15 cellular contexts compared by ENCODE assay signal in the genomic region with DNA sequence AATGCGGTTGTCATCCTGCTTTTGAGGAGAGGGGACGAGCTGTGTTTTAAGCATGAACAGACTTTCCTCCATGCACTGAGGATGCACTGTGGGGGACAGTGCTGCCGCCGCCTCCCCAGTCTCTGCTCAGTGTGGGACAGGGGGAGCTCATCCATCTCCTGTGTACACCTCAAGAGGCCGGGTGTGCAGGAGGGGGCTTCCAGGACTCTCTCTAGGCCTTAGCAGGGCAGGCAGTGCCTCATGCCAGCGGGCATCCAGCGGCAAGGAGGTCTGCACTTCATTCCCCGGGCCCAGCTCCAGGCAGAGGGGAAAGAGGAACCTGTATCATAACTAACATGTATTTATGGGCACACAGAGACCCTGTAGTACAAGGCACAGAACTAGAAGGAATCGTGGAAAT.
"Had no signal": no experiment of that assay in that cellular context is flagged by ENCODE, and none has a peak within 500 bp of the region (broad histone marks: within the 10 kb centered on the region; RNA-seq: fewer than 3 reads in every experiment).

No MANE protein-coding gene starts in this region.

- FAIRE-seq: kidney had no signal

- ATAC-seq: activated T-cell treated with anti-CD3 and anti-CD28 coated beads, Interleukin-2, amount 50 U/mL, for 72 hours; gastrocnemius medialis; naive thymus-derived CD4-positive, alpha-beta T cell had no signal

- H3K36me3 ChIP-seq: gastrocnemius medialis, tibial nerve, WERI-Rb-1 had no signal

- H3K27ac Mint-ChIP-seq: activated naive CD4-positive, alpha-beta T cell treated with anti-CD3 and anti-CD28 coated beads, Interleukin-2, amount 50 U/mL, for 24 hours; activated T-cell treated with anti-CD3 and anti-CD28 coated beads, Interleukin-2, amount 50 U/mL, for 72 hours; endodermal cell; naive thymus-derived CD4-positive, alpha-beta T cell had no signal

- H3K4me3 ChIP-seq: gastrocnemius medialis, lung, tibial nerve had no signal

- H3K4me3 Mint-ChIP-seq: activated naive CD4-positive, alpha-beta T cell treated with anti-CD3 and anti-CD28 coated beads, Interleukin-2, amount 50 U/mL, for 24 hours; activated T-cell treated with anti-CD3 and anti-CD28 coated beads, Interleukin-2, amount 50 U/mL, for 72 hours; endodermal cell; naive thymus-derived CD4-positive, alpha-beta T cell had no signal

- DNase-seq: activated CD4-positive, alpha-beta T cell treated with anti-CD3 and anti-CD28 coated beads for 1 hour; activated CD4-positive, alpha-beta T cell treated with anti-CD3 and anti-CD28 coated beads, Interleukin-2, amount 50 U/mL, for 4 hours; activated effector memory CD4-positive, alpha-beta T cell treated with anti-CD3 and anti-CD28 coated beads, Interleukin-2, amount 50 U/mL, for 16 hours; activated T-cell treated with anti-CD3 and anti-CD28 coated beads, Interleukin-2, amount 50 U/mL, for 72 hours; endodermal cell; gastrocnemius medialis; kidney; naive thymus-derived CD4-positive, alpha-beta T cell; stimulated activated CD4-positive, alpha-beta T cell treated with anti-CD3 and anti-CD28 coated beads, Interleukin-2, amount 100 ng/mL, for 24 hours; stimulated activated naive CD4-positive, alpha-beta T cell treated with Interleukin-2 at 50 U/mL for 16 hours; WERI-Rb-1 had no signal

- H3K4me1 Mint-ChIP-seq: activated naive CD4-positive, alpha-beta T cell treated with anti-CD3 and anti-CD28 coated beads, Interleukin-2, amount 50 U/mL, for 24 hours had no signal

- H3K36me3 Mint-ChIP-seq: activated naive CD4-positive, alpha-beta T cell treated with anti-CD3 and anti-CD28 coated beads, Interleukin-2, amount 50 U/mL, for 24 hours; naive thymus-derived CD4-positive, alpha-beta T cell had no signal

- H3K9me3 Mint-ChIP-seq: activated naive CD4-positive, alpha-beta T cell treated with anti-CD3 and anti-CD28 coated beads, Interleukin-2, amount 50 U/mL, for 24 hours; activated T-cell treated with anti-CD3 and anti-CD28 coated beads, Interleukin-2, amount 50 U/mL, for 72 hours; endodermal cell; naive thymus-derived CD4-positive, alpha-beta T cell had no signal

- H3K9me3 ChIP-seq: gastrocnemius medialis, tibial nerve had no signal

- H3K27ac ChIP-seq: gastrocnemius medialis, WERI-Rb-1 had no signal

- H3K27me3 ChIP-seq: dorsolateral prefrontal cortex, gastrocnemius medialis, tibial nerve had no signal
